ENCODE assay signal across 16 cellular contexts in genomic region chr16:86427327-86427935, GRCh38.
"Had no signal": no experiment of that assay in that cellular context is flagged by ENCODE, and none has a peak within 500 bp of the region (broad histone marks: within the 10 kb centered on the region; RNA-seq: fewer than 3 reads in every experiment).

No MANE protein-coding gene starts in this region.

- H3K36me3 ChIP-seq: stomach, uterus had no signal

- H3K9me3 Mint-ChIP-seq: activated T-cell treated with anti-CD3 and anti-CD28 coated beads, Interleukin-2, amount 50 U/mL, for 24 hours; natural killer cell treated with Interleukin-12 subunit alpha and Interleukin-12 subunit beta and Interleukin-15 and Interleukin-18, amount 100 ng/mL, for 72 hours had no signal

- H3K4me1 Mint-ChIP-seq: activated CD4-positive, alpha-beta T cell treated with anti-CD3 and anti-CD28 coated beads for 36 hours; activated naive CD4-positive, alpha-beta T cell treated with anti-CD3 and anti-CD28 coated beads, Interleukin-2, amount 10 ng/mL, durations not matched to agents 7 days and 5 days; T-helper 17 cell had no signal

- H3K4me1 ChIP-seq: body of pancreas, uterus had no signal

- H3K27me3 ChIP-seq: body of pancreas, stomach, uterus had no signal

- H3K4me3 Mint-ChIP-seq: activated CD4-positive, alpha-beta memory T cell treated with anti-CD3 and anti-CD28 coated beads for 36 hours; activated CD4-positive, alpha-beta T cell treated with anti-CD3 and anti-CD28 coated beads for 36 hours; activated naive CD4-positive, alpha-beta T cell treated with anti-CD3 and anti-CD28 coated beads, Interleukin-2, amount 10 ng/mL, durations not matched to agents 7 days and 5 days; activated T-cell treated with anti-CD3 and anti-CD28 coated beads, Interleukin-2, amount 50 U/mL, for 24 hours; natural killer cell treated with Interleukin-12 subunit alpha and Interleukin-12 subunit beta and Interleukin-15 and Interleukin-18, amount 100 ng/mL, for 72 hours; T-helper 17 cell had no signal

- H3K27ac Mint-ChIP-seq: activated CD4-positive, alpha-beta memory T cell treated with anti-CD3 and anti-CD28 coated beads for 36 hours; activated CD4-positive, alpha-beta T cell treated with anti-CD3 and anti-CD28 coated beads for 36 hours; activated naive CD4-positive, alpha-beta T cell treated with anti-CD3 and anti-CD28 coated beads, Interleukin-2, amount 10 ng/mL, durations not matched to agents 7 days and 5 days; activated T-cell treated with anti-CD3 and anti-CD28 coated beads, Interleukin-2, amount 50 U/mL, for 24 hours; natural killer cell treated with Interleukin-12 subunit alpha and Interleukin-12 subunit beta and Interleukin-15 and Interleukin-18, amount 100 ng/mL, for 72 hours; progenitor cell of endocrine pancreas; T-helper 17 cell had no signal

- H3K36me3 Mint-ChIP-seq: activated CD4-positive, alpha-beta memory T cell treated with anti-CD3 and anti-CD28 coated beads for 36 hours; activated naive CD4-positive, alpha-beta T cell treated with anti-CD3 and anti-CD28 coated beads, Interleukin-2, amount 10 ng/mL, durations not matched to agents 7 days and 5 days; natural killer cell treated with Interleukin-12 subunit alpha and Interleukin-12 subunit beta and Interleukin-15 and Interleukin-18, amount 100 ng/mL, for 72 hours had no signal

- H3K4me3 ChIP-seq: body of pancreas, stomach, uterus had no signal

- ATAC-seq: activated CD4-positive, alpha-beta T cell treated with anti-CD3 and anti-CD28 coated beads for 36 hours; body of pancreas; left lobe of liver; natural killer cell treated with Interleukin-12 subunit alpha and Interleukin-12 subunit beta and Interleukin-15 and Interleukin-18, amount 100 ng/mL, for 72 hours; right cardiac atrium; T-helper 17 cell had no signal

- H3K27me3 Mint-ChIP-seq: activated CD4-positive, alpha-beta T cell treated with anti-CD3 and anti-CD28 coated beads for 36 hours; activated naive CD4-positive, alpha-beta T cell treated with anti-CD3 and anti-CD28 coated beads, Interleukin-2, amount 10 ng/mL, durations not matched to agents 7 days and 5 days had no signal

- DNase-seq: activated CD4-positive, alpha-beta memory T cell treated with anti-CD3 and anti-CD28 coated beads for 36 hours; activated CD4-positive, alpha-beta T cell treated with anti-CD3 and anti-CD28 coated beads for 36 hours; activated naive CD4-positive, alpha-beta T cell treated with anti-CD3 and anti-CD28 coated beads, Interleukin-2, amount 10 ng/mL, durations not matched to agents 7 days and 5 days; activated T-cell treated with anti-CD3 and anti-CD28 coated beads, Interleukin-2, amount 50 U/mL, for 24 hours; body of pancreas; caudate nucleus; erythroblast; islet precursor cell; right cardiac atrium; stimulated activated CD4-positive, alpha-beta T cell treated with anti-CD3 and anti-CD28 coated beads, Interleukin-1b, Interleukin-23, amount 100 ng/mL, for 48 hours; stomach; T-helper 17 cell; uterus had no signal

- H3K27ac ChIP-seq: body of pancreas had no signal
